In genomic region chr9:128733256-128733655, GRCh38 we compare ENCODE assay signal across 1 cellular context.
TF ChIP-seq lines count a peak whose summit lies in the region.

No MANE protein-coding gene starts in this region.

TF ChIP-seq in HepG2, 621 proteins besides CTCF, POLR2A, EP300 and RAD21 (continued from another document and continues in another):
- TF ChIP-seq KIAA2018 (CRISPR knock-in tag; IDR thresholded peaks at IDR 0.05; ENCODE audit: borderline replicate concordance) (no peak), ARNTL (CRISPR knock-in tag; IDR thresholded peaks at IDR 0.05) (no peak), REPIN1 (CRISPR knock-in tag; IDR thresholded peaks at IDR 0.05; ENCODE audit: borderline replicate concordance, low read depth) (0 out of 2 replicates have a peak, but pooled peaks have one; percentile 49), ZNF101 (CRISPR knock-in tag; IDR thresholded peaks at IDR 0.05; ENCODE audit: borderline replicate concordance, low read depth) (no peak), MED8 (CRISPR knock-in tag; IDR thresholded peaks at IDR 0.05; ENCODE audit: insufficient replicate concordance) (no peak), GATAD1 (CRISPR knock-in tag; IDR thresholded peaks at IDR 0.05) (peak; percentile 72), MXD4 (CRISPR knock-in tag; IDR thresholded peaks at IDR 0.05) (no peak), BHLHE40 (IDR thresholded peaks at IDR 0.05; ENCODE audit: low read length) (no peak), PHF8 (CRISPR knock-in tag; IDR thresholded peaks at IDR 0.05) (no peak), DMAP1 (CRISPR knock-in tag; IDR thresholded peaks at IDR 0.05) (0 out of 2 replicates have a peak, but pooled peaks have one; percentile 31), GMEB2 (CRISPR knock-in tag; IDR thresholded peaks at IDR 0.05; ENCODE audit: low read depth) (no peak), PAWR (CRISPR knock-in tag; IDR thresholded peaks at IDR 0.05; ENCODE audit: borderline replicate concordance) (no peak), HNF4G (IDR thresholded peaks at IDR 0.05; ENCODE audit: borderline replicate concordance, low read depth, low read length) (no peak), HNF4G (CRISPR knock-in tag; IDR thresholded peaks at IDR 0.05; ENCODE audit: borderline replicate concordance, low read depth) (no peak), ETV5 (CRISPR knock-in tag; IDR thresholded peaks at IDR 0.05; ENCODE audit: borderline replicate concordance) (peak; percentile 26; the same call in 1 of the 2 replicates), ZNF670 (CRISPR knock-in tag; IDR thresholded peaks at IDR 0.05; ENCODE audit: borderline replicate concordance) (no peak), YEATS2 (CRISPR knock-in tag; IDR thresholded peaks at IDR 0.05; ENCODE audit: borderline replicate concordance) (0 out of 2 replicates have a peak, but pooled peaks have one; percentile 25), NR2F6 (IDR thresholded peaks at IDR 0.05) (no peak), NR2F6 (CRISPR knock-in tag; IDR thresholded peaks at IDR 0.05) (peak; percentile 56), NFKBIZ (CRISPR knock-in tag; IDR thresholded peaks at IDR 0.05) (no peak), HOXA9 (CRISPR knock-in tag; IDR thresholded peaks at IDR 0.05; ENCODE audit: borderline replicate concordance) (no peak), ZNF839 (CRISPR knock-in tag; IDR thresholded peaks at IDR 0.05; ENCODE audit: borderline replicate concordance) (no peak), ZNF609 (CRISPR knock-in tag; IDR thresholded peaks at IDR 0.05; ENCODE audit: borderline replicate concordance) (0 out of 2 replicates have a peak, but pooled peaks have one; percentile 26), ZNF180 (CRISPR knock-in tag; IDR thresholded peaks at IDR 0.05; ENCODE audit: borderline replicate concordance, low read depth) (no peak), ZNF230 (CRISPR knock-in tag; IDR thresholded peaks at IDR 0.05) (no peak), ZNF614 (CRISPR knock-in tag; IDR thresholded peaks at IDR 0.05; ENCODE audit: borderline replicate concordance) (peak; percentile 48; the same call in 1 of the 2 replicates), TIGD3 (CRISPR knock-in tag; IDR thresholded peaks at IDR 0.05; ENCODE audit: borderline replicate concordance) (no peak), ZNF547 (CRISPR knock-in tag; IDR thresholded peaks at IDR 0.05) (no peak; the same call in 1 of the 2 replicates), EEA1 (CRISPR knock-in tag; IDR thresholded peaks at IDR 0.05; ENCODE audit: borderline replicate concordance) (no peak), PRPF4 (IDR thresholded peaks at IDR 0.05; ENCODE audit: low read depth, low read length, poor library complexity, severe bottlenecking) (no peak), NCOA5 (CRISPR knock-in tag; IDR thresholded peaks at IDR 0.05) (no peak), PHB2 (IDR thresholded peaks at IDR 0.05; ENCODE audit: partially characterized antibody) (no peak), ZNF747 (CRISPR knock-in tag; IDR thresholded peaks at IDR 0.05; ENCODE audit: borderline replicate concordance) (no peak), ZNF703 (CRISPR knock-in tag; IDR thresholded peaks at IDR 0.05; ENCODE audit: borderline replicate concordance) (no peak), TRIM22 (IDR thresholded peaks at IDR 0.05) (no peak), FOXK1 (CRISPR knock-in tag; IDR thresholded peaks at IDR 0.05; ENCODE audit: borderline replicate concordance, low read depth) (no peak), ZNF367 (CRISPR knock-in tag; IDR thresholded peaks at IDR 0.05; ENCODE audit: borderline replicate concordance) (no peak), ZFAT (CRISPR knock-in tag; conservative IDR thresholded peaks at IDR 0.05) (no peak)
- TF ChIP-seq, protein P1, sequence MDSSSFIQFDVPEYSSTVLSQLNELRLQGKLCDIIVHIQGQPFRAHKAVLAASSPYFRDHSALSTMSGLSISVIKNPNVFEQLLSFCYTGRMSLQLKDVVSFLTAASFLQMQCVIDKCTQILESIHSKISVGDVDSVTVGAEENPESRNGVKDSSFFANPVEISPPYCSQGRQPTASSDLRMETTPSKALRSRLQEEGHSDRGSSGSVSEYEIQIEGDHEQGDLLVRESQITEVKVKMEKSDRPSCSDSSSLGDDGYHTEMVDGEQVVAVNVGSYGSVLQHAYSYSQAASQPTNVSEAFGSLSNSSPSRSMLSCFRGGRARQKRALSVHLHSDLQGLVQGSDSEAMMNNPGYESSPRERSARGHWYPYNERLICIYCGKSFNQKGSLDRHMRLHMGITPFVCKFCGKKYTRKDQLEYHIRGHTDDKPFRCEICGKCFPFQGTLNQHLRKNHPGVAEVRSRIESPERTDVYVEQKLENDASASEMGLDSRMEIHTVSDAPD (CRISPR knock-in tag; IDR thresholded peaks at IDR 0.05): no peak
- TF ChIP-seq, protein P2, sequence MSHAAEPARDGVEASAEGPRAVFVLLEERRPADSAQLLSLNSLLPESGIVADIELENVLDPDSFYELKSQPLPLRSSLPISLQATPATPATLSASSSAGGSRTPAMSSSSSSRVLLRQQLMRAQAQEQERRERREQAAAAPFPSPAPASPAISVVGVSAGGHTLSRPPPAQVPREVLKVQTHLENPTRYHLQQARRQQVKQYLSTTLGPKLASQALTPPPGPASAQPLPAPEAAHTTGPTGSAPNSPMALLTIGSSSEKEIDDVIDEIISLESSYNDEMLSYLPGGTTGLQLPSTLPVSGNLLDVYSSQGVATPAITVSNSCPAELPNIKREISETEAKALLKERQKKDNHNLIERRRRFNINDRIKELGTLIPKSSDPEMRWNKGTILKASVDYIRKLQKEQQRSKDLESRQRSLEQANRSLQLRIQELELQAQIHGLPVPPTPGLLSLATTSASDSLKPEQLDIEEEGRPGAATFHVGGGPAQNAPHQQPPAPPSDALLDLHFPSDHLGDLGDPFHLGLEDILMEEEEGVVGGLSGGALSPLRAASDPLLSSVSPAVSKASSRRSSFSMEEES (CRISPR knock-in tag; IDR thresholded peaks at IDR 0.05): 0 out of 2 replicates have a peak, but pooled peaks have one; percentile 27
- TF ChIP-seq, protein P3, sequence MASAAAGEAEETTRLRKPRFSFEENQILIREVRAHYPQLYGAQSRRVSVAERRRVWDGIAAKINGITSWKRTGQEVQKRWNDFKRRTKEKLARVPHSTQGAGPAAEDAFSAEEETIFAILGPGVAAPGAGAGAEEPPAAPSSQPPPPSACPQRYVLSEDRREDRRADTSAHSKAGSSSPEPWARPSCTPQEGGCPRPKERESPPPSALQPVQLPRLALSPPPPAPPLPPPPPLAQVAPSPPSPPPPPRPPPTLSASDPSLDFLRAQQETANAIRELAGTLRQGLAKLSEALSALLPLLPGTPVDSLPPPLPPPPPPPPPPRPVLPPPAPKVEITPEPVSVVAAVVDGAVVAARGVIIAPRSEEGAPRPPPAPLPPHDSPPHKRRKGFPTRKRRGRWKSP (CRISPR knock-in tag; IDR thresholded peaks at IDR 0.05): no peak
